26 cellular contexts compared by ENCODE assay signal in the genomic region with DNA sequence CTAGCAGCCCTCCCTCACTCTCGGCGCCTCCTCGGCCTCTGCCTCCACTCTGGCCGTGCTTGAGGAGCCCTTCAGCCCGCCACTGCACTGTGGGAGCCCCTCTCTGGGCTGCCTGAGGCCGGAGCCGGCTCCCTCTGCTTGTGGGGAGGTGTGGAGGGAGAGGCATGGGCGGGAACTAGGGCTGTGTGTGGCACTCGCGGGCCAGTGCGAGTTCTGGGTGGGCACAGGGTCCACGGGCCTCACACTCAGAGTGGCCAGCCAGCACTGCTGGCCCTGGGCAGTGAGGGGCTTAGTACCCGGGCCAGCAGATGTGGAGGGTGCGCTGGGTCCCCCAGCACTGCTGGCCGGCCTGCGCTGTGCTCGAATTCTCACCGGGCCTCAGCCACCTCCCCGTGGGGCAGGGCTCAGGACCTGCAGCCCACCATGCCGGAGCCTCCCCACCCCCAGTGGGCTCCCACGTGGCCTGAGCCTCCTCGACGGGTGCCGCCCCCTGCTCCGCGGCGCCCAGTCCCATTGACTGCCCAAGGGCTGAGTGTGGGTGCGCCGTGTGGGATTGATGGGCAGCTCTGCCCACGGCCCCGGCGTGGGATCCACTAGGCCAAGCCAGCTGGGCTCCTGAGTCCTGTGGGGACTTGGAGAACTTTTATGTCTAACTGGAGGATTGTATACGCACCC. TPM values are rescaled to one million over a fixed set of nuclear protein-coding genes. Genes with fewer than 3 reads are reported as not detected.
DNase-seq lines count a peak whose midpoint lies in the region; ATAC-seq, FAIRE-seq and TF ChIP-seq lines count a peak whose summit lies in the region.
"Had no signal": no experiment of that assay in that cellular context is flagged by ENCODE, and none has a peak within 500 bp of the region (broad histone marks: within the 10 kb centered on the region; RNA-seq: fewer than 3 reads in every experiment).

No MANE protein-coding gene starts in this region.

- H3K36me3 Mint-ChIP-seq in mesothelial cell of epicardium: peaks cover 5% of the 10 kb centered on the region
- H3K36me3 Mint-ChIP-seq: CD14-positive monocyte; CD8-positive, alpha-beta memory T cell had no signal

- no peaks in the 10 kb centered on the region for H3K79me2 ChIP-seq in HepG2 (ENCODE audit: insufficient read depth, low read length)

- no peaks in the 10 kb centered on the region for H3K9me3 Mint-ChIP-seq in stimulated activated naive CD8-positive, alpha-beta T cell treated with anti-CD3 and anti-CD28 coated beads, Interleukin-15, amount 100 ng/mL, for 72 hours
- H3K9me3 Mint-ChIP-seq in mesothelial cell of epicardium: peaks cover 5% of the 10 kb centered on the region
- H3K9me3 Mint-ChIP-seq: CD4-positive, alpha-beta T cell; CD8-positive, alpha-beta memory T cell had no signal

- H3K27ac Mint-ChIP-seq in stimulated activated naive CD8-positive, alpha-beta T cell treated with anti-CD3 and anti-CD28 coated beads, Interleukin-15, amount 100 ng/mL, for 72 hours: no peak overlapping the region
- H3K27ac Mint-ChIP-seq in mesothelial cell of epicardium: no peak overlapping the region
- H3K27ac Mint-ChIP-seq: CD14-positive monocyte; CD4-positive, alpha-beta T cell; CD8-positive, alpha-beta memory T cell had no signal

- TF ChIP-seq POLR2A in HepG2 (IDR thresholded peaks at IDR 0.05; ENCODE audit: insufficient read depth in 1 of 2, low read depth in 2 of 2, low read length in 2 of 2): no peak

- no peaks in the 10 kb centered on the region for H3K4me1 Mint-ChIP-seq in stimulated activated naive CD8-positive, alpha-beta T cell treated with anti-CD3 and anti-CD28 coated beads, Interleukin-15, amount 100 ng/mL, for 72 hours
- H3K4me1 Mint-ChIP-seq in mesothelial cell of epicardium: peaks cover 17% of the 10 kb centered on the region
- H3K4me1 Mint-ChIP-seq: CD14-positive monocyte; CD8-positive, alpha-beta memory T cell had no signal

- ATAC-seq in stimulated activated naive CD8-positive, alpha-beta T cell treated with anti-CD3 and anti-CD28 coated beads, Interleukin-15, amount 100 ng/mL, for 72 hours: peak; percentile 45
- no peak for ATAC-seq in stimulated activated naive CD8-positive, alpha-beta T cell treated with anti-CD3 and anti-CD28 coated beads, Interleukin-15, Interleukin-2, amounts not matched to agents 100 U/mL and 50 U/mL, for 24 hours
- ATAC-seq in HepG2 (0 out of 3 replicates have a peak, but pooled peaks have one; percentile 33), aorta (ENCODE audit: low FRiP score) (peak; percentile 22), HG03520 (IDR thresholded peaks at IDR 0.05; ENCODE audit: unreplicated experiment) (no peak)
- ATAC-seq: GM12878 had no signal

- no peak overlapping the region for H3K4me3 Mint-ChIP-seq in stimulated activated naive CD8-positive, alpha-beta T cell treated with anti-CD3 and anti-CD28 coated beads, Interleukin-15, amount 100 ng/mL, for 72 hours
- no peak overlapping the region for H3K4me3 Mint-ChIP-seq in mesothelial cell of epicardium
- H3K4me3 Mint-ChIP-seq: CD14-positive monocyte; CD4-positive, alpha-beta T cell; CD8-positive, alpha-beta memory T cell had no signal

- H3K4me3 ChIP-seq in HepG2 (replicated peaks in 1 of 3; ENCODE audit: insufficient read depth in 1 of 3, low read depth in 2 of 3, low read length in 3 of 3): no peak overlapping the region
- H3K4me3 ChIP-seq in aorta (ENCODE audit: low read length in 2 of 2): no peak overlapping the region
- H3K4me3 ChIP-seq: A549; BLaER1 treated with 17β-estradiol and CSF1 and Interleukin-3, amounts not matched to agents 10 nM and 100 nM; GM12878; GM23248 had no signal

- CTCF ChIA-PET in HepG2 (lab: Yijun Ruan, JAX; ENCODE audit: low intra/inter-chr PET ratio, low total read pairs): no interaction called here

- H3K27me3 ChIP-seq in HepG2 (ENCODE audit: control insufficient read depth in 1 of 2, insufficient read depth in 2 of 2, low read length in 2 of 2) (no peaks in the 10 kb centered on the region), aorta (ENCODE audit: control insufficient read depth in 1 of 2, insufficient read depth in 2 of 2, low read length in 1 of 2) (no peaks in the 10 kb centered on the region)
- H3K27me3 ChIP-seq: BE2C; BLaER1 treated with 17β-estradiol and CSF1 and Interleukin-3, amounts not matched to agents 10 nM and 100 nM had no signal

- H3K9me3 ChIP-seq in HepG2 (ENCODE audit: low read length): no peaks in the 10 kb centered on the region
- H3K9me3 ChIP-seq in aorta (ENCODE audit: control insufficient read depth, low read length): no peaks in the 10 kb centered on the region
- H3K9me3 ChIP-seq: A549 had no signal

- no peak overlapping the region for H2AFZ ChIP-seq in HepG2 (ENCODE audit: low read length)
- H2AFZ ChIP-seq: GM23248 had no signal

- intact Hi-C loops in HepG2 (cut with micrococcal nuclease; ENCODE audit: unreplicated experiment) (no loop called here), aorta (cut with DNase I) (no loop called here)

- WGBS in HepG2 (ENCODE audit: low lambda C conversion rate): 76% methylated on average over 20 of the region's 33 CpGs
- WGBS in aorta, 2 donors: 94 to 97% methylated on average over 33 of the region's 33 CpGs

- H3K27me3 Mint-ChIP-seq in stimulated activated naive CD8-positive, alpha-beta T cell treated with anti-CD3 and anti-CD28 coated beads, Interleukin-15, amount 100 ng/mL, for 72 hours: peaks cover 20% of the 10 kb centered on the region
- no peaks in the 10 kb centered on the region for H3K27me3 Mint-ChIP-seq in mesothelial cell of epicardium (ENCODE audit: low read depth)

- no peaks in the 10 kb centered on the region for H4K20me1 ChIP-seq in HepG2 (ENCODE audit: insufficient read depth, low read length)
- H4K20me1 ChIP-seq: BLaER1 treated with 17β-estradiol and CSF1 and Interleukin-3, amounts not matched to agents 10 nM and 100 nM had no signal

- FAIRE-seq in HepG2 (lab: Jason Lieb, UNC): no peak
- FAIRE-seq: A549, D721Med, GM12878, GM19239, H1 had no signal

- H3K36me3 ChIP-seq in HepG2 (replicated peaks in 1 of 2; ENCODE audit: control insufficient read depth in 1 of 2, insufficient read depth in 2 of 2, low read length in 2 of 2): no peaks in the 10 kb centered on the region
- no peaks in the 10 kb centered on the region for H3K36me3 ChIP-seq in aorta (ENCODE audit: control insufficient read depth in 1 of 2, insufficient read depth in 2 of 2, low read length in 1 of 2)
- H3K36me3 ChIP-seq: BE2C had no signal

- DNase-seq in stimulated activated naive CD8-positive, alpha-beta T cell treated with anti-CD3 and anti-CD28 coated beads, Interleukin-15, amount 100 ng/mL, for 72 hours: no peak
- DNase-seq in stimulated activated naive CD8-positive, alpha-beta T cell treated with anti-CD3 and anti-CD28 coated beads, Interleukin-15, Interleukin-2, amounts not matched to agents 100 U/mL and 50 U/mL, for 24 hours: no peak
- DNase-seq in HepG2 (ENCODE audit: low spot score): no peak
- DNase-seq in aorta: no peak
- no peak for DNase-seq in mesothelial cell of epicardium (ENCODE audit: low spot score in 2 of 2, unreplicated experiment in 2 of 2)
- DNase-seq: 8988T; ACHN; AML-193; BE2C; CD4-positive, alpha-beta T cell; CD8-positive, alpha-beta memory T cell; DMS 273 treated with DMSO at 0.1 percent for 48 hours; DMS79; EL; GDM1; GM23248; H7; HCEC 1CT had no signal

- H3K9ac ChIP-seq in HepG2 (ENCODE audit: insufficient read depth, low read depth, low read length): no peak overlapping the region
- H3K9ac ChIP-seq: BLaER1 treated with 17β-estradiol and CSF1 and Interleukin-3, amounts not matched to agents 10 nM and 100 nM; GM23248 had no signal

- in situ Hi-C loops in HepG2 (cut with HindIII; ENCODE audit: extremely low pct_ligation_motif_present, low pct_unique_long_range_greater_than_20kb): no loop called here

- no peak for TF ChIP-seq CTCF in HepG2 (CRISPR knock-in tag; IDR thresholded peaks at IDR 0.05)
- no peak for TF ChIP-seq CTCF in mesothelial cell of epicardium (IDR thresholded peaks at IDR 0.05; ENCODE audit: unreplicated experiment)

- no peak overlapping the region for H3K27ac ChIP-seq in HepG2 (ENCODE audit: extremely low read length, insufficient read depth, low read length)
- no peak overlapping the region for H3K27ac ChIP-seq in aorta (ENCODE audit: low read depth in 1 of 2, low read length in 2 of 2)
- H3K27ac ChIP-seq: A549; BLaER1 treated with 17β-estradiol and CSF1 and Interleukin-3, amounts not matched to agents 10 nM and 100 nM; GM23248 had no signal

- TF ChIP-seq RAD21 in HepG2 (CRISPR knock-in tag; IDR thresholded peaks at IDR 0.05): no peak

- POLR2A ChIA-PET in HepG2 (lab: Yijun Ruan, JAX): no interaction called here

- no peak overlapping the region for H3K4me2 ChIP-seq in HepG2 (ENCODE audit: low read depth, low read length)
- H3K4me2 ChIP-seq: A549; BLaER1 treated with 17β-estradiol and CSF1 and Interleukin-3, amounts not matched to agents 10 nM and 100 nM had no signal

- BruUV-seq in HepG2 (replicated peaks; lab: Mats Ljungman, UMichigan): no TSS peak

- no peak for TF ChIP-seq EP300 in HepG2 (IDR thresholded peaks at IDR 0.05; ENCODE audit: low read depth in 2 of 2, low read length in 2 of 2)
- no peak for TF ChIP-seq EP300 in HepG2 (CRISPR knock-in tag; IDR thresholded peaks at IDR 0.05; ENCODE audit: borderline replicate concordance)

- H3K4me1 ChIP-seq in HepG2 (ENCODE audit: insufficient read depth, low read length) (no peaks in the 10 kb centered on the region), aorta (ENCODE audit: control insufficient read depth in 1 of 2, insufficient read depth in 2 of 2, low read length in 2 of 2) (no peaks in the 10 kb centered on the region)
- H3K4me1 ChIP-seq: A549, BE2C had no signal

RNA-seq across cellular contexts. Expression of a gene that starts 30.4 kb away (rescaled TPM):
- total RNA-seq in HepG2 (2016; rRNA removed; fragmentation: Illumina TruSeq; extraction: Trizol) (11.6 and 12.7 TPM in 2 replicates), aorta (10 to 100 TPM; 47.7 to 57.5 TPM), mesothelial cell of epicardium (28.1 to 30.5 TPM (median 28.7 TPM) in 3 replicates)
- total RNA-seq in HepG2 (2016; cell fraction: cytosol; rRNA removed; fragmentation: Illumina TruSeq; extraction: Trizol; ENCODE audit: low read depth): 38.2 and 40.3 TPM in 2 replicates
- total RNA-seq in HepG2 (2016; cell fraction: insoluble cytoplasmic fraction; rRNA removed; fragmentation: Illumina TruSeq; extraction: Trizol): 13.6 and 14.0 TPM in 2 replicates
- total RNA-seq in HepG2 (2016; cell fraction: membrane; rRNA removed; fragmentation: Illumina TruSeq; extraction: Trizol): 12.5 and 14.6 TPM in 2 replicates
- 17.1 and 19.1 TPM in 2 replicates for total RNA-seq in HepG2 (2016; cell fraction: nucleus; rRNA removed; fragmentation: Illumina TruSeq; extraction: Trizol)
- polyA plus RNA-seq in HepG2 (2011; rRNA removed) (17.3 and 20.0 TPM in 2 replicates), aorta (10 to 100 TPM; 13.1 to 14.8 TPM)
- polyA plus RNA-seq in HepG2 (2011; cell fraction: cytosol; rRNA removed): 5.5 and 6.6 TPM in 2 replicates
- polyA plus RNA-seq in HepG2 (2011; cell fraction: nucleus; rRNA removed): 23.4 and 31.0 TPM in 2 replicates
- polyA plus RNA-seq in HepG2 (2012): 10.4 and 12.3 TPM in 2 replicates
- 0.17 and 0.26 TPM in 2 replicates for polyA plus RNA-seq in HepG2 (2016; cell fraction: cytosol; fragmentation: Illumina TruSeq; extraction: Trizol; ENCODE audit: low read depth)
- polyA plus RNA-seq in HepG2 (2016; cell fraction: insoluble cytoplasmic fraction; fragmentation: Illumina TruSeq; extraction: Trizol; ENCODE audit: low read depth): 9.0 and 9.1 TPM in 2 replicates
- 1.0 and 1.1 TPM in 2 replicates for polyA plus RNA-seq in HepG2 (2016; cell fraction: membrane; fragmentation: Illumina TruSeq; extraction: Trizol; ENCODE audit: low read depth)
- polyA plus RNA-seq in HepG2 (2016; cell fraction: nucleus; fragmentation: Illumina TruSeq; extraction: Trizol; ENCODE audit: insufficient read depth, low read depth): 19.6 and 20.8 TPM in 2 replicates
- polyA minus RNA-seq in HepG2 (2011; rRNA and poly(A)+ RNA removed; ENCODE audit: low replicate concordance): 34.1 and 39.4 TPM in 2 replicates
- 18.6 and 20.4 TPM in 2 replicates for polyA minus RNA-seq in HepG2 (2011; cell fraction: cytosol; rRNA and poly(A)+ RNA removed)
- polyA minus RNA-seq in HepG2 (2011; cell fraction: nucleus; rRNA and poly(A)+ RNA removed): 29.0 and 35.4 TPM in 2 replicates

Comparison
In these comparisons a context has a peak if more than half of its experiments do, and no peak if none do; other contexts are left out.
1. ATAC-seq: peak in stimulated activated naive CD8-positive, alpha-beta T cell treated with anti-CD3 and anti-CD28 coated beads, Interleukin-15, amount 100 ng/mL, for 72 hours (single experiment), HepG2 (single experiment) and aorta (single experiment); none in stimulated activated naive CD8-positive, alpha-beta T cell treated with anti-CD3 and anti-CD28 coated beads, Interleukin-15, Interleukin-2, amounts not matched to agents 100 U/mL and 50 U/mL, for 24 hours (single experiment) and HG03520 (single experiment).